19 cellular contexts compared by ENCODE assay signal in genomic region chr22:39230261-39231196, GRCh38. TPM values are rescaled to one million over a fixed set of nuclear protein-coding genes. Genes with fewer than 3 reads are reported as not detected.
DNase-seq lines count a peak whose midpoint lies in the region; ATAC-seq, FAIRE-seq and TF ChIP-seq lines count a peak whose summit lies in the region.
"Had no signal": no experiment of that assay in that cellular context is flagged by ENCODE, and none has a peak within 500 bp of the region (broad histone marks: within the 10 kb centered on the region; RNA-seq: fewer than 3 reads in every experiment).

No MANE protein-coding gene starts in this region.

- intact Hi-C loops in right cardiac atrium (cut with DNase I), result loop anchor here in 2 of 4 donors (5.0 to 10.0 kb wide), 2 partner anchors 53 to 56 kb away; no protein-coding TSS in a partner anchor

- H3K9ac ChIP-seq in NT2/D1 (ENCODE audit: insufficient read length, low read depth), result peak overlapping the region; percentile 32

- H3K36me3 ChIP-seq in NT2/D1 (ENCODE audit: insufficient read depth, insufficient read length, low read length), result peaks cover 17% of the 10 kb centered on the region
- no peaks in the 10 kb centered on the region for H3K36me3 ChIP-seq in neuron (ENCODE audit: insufficient read depth, low read length)

- H3K4me3 ChIP-seq in A549, result no peak overlapping the region
- H3K4me3 ChIP-seq in NT2/D1 (ENCODE audit: insufficient read length, low read depth), result peak overlapping the region; percentile 2
- no peak overlapping the region for H3K4me3 ChIP-seq in right cardiac atrium (ENCODE audit: low read length)
- H3K4me3 ChIP-seq in neuron (ENCODE audit: low read length), result peak overlapping the region; percentile 6

- ATAC-seq in A549, result peak; percentile 60 to 67; a peak in 4 of 6 replicates
- no peak for ATAC-seq in right cardiac atrium
- no peak for ATAC-seq in GM19023 (IDR thresholded peaks at IDR 0.05; ENCODE audit: unreplicated experiment)
- no peak for ATAC-seq in GM18519 (IDR thresholded peaks at IDR 0.05; ENCODE audit: low FRiP score, unreplicated experiment)
- ATAC-seq: naive thymus-derived CD4-positive, alpha-beta T cell had no signal

- H3K27me3 ChIP-seq in NT2/D1 (ENCODE audit: insufficient read depth, insufficient read length), result peaks cover 48% of the 10 kb centered on the region
- no peaks in the 10 kb centered on the region for H3K27me3 ChIP-seq in right cardiac atrium (ENCODE audit: control insufficient read depth, insufficient read depth)
- no peaks in the 10 kb centered on the region for H3K27me3 ChIP-seq in neuron (ENCODE audit: insufficient read depth, low read length)

- H3K27ac ChIP-seq in A549 (no peak overlapping the region), right cardiac atrium (ENCODE audit: low read length) (peak overlapping the region; percentile 5)

- no peaks in the 10 kb centered on the region for H3K9me3 Mint-ChIP-seq in osteocyte (ENCODE audit: unreplicated experiment)
- H3K9me3 Mint-ChIP-seq: activated CD4-positive, alpha-beta memory T cell treated with anti-CD3 and anti-CD28 coated beads, Interleukin-2, amount 10 ng/mL, durations not matched to agents 7 days and 5 days; naive thymus-derived CD4-positive, alpha-beta T cell had no signal

- peaks cover 15% of the 10 kb centered on the region for H3K36me3 Mint-ChIP-seq in osteocyte (ENCODE audit: unreplicated experiment)

- DNase-seq in A549 (ENCODE audit: low read depth in 1 of 2, low spot score in 1 of 2) (no peak), NT2/D1 (ENCODE audit: low read depth, low spot score) (no peak), right cardiac atrium (peak in 2 of 3 donors; percentile 76 to 78), osteocyte (ENCODE audit: extremely low spot score, unreplicated experiment) (no peak), GDM1 (lab: John Stamatoyannopoulos, UW) (no peak)
- DNase-seq: activated CD4-positive, alpha-beta memory T cell treated with anti-CD3 and anti-CD28 coated beads, Interleukin-2, amount 10 ng/mL, durations not matched to agents 7 days and 5 days; activated effector memory CD4-positive, alpha-beta T cell treated with anti-CD3 and anti-CD28 coated beads, Interleukin-2, amount 50 U/mL, for 16 hours; COR-L47; effector memory CD4-positive, alpha-beta T cell; Karpas-422; naive thymus-derived CD4-positive, alpha-beta T cell; NCI-H187 treated with DMSO at 0.1 percent for 48 hours; SHP77 treated with DMSO at 0.1 percent for 48 hours; substantia nigra had no signal

- TF ChIP-seq CTCF in A549 (IDR thresholded peaks at IDR 0.05) (no peak), osteocyte (IDR thresholded peaks at IDR 0.05) (no peak)

- no peak overlapping the region for H3K4me2 ChIP-seq in A549

- H3K27me3 Mint-ChIP-seq in osteocyte (ENCODE audit: unreplicated experiment), result no peaks in the 10 kb centered on the region

- FAIRE-seq in A549 (lab: Jason Lieb, UNC), result no peak
- FAIRE-seq: GM18507, TTC549 had no signal

- peaks cover 2% of the 10 kb centered on the region; the same call in 1 of the 3 replicates for H3K4me1 ChIP-seq in A549
- H3K4me1 ChIP-seq in NT2/D1 (ENCODE audit: insufficient read depth, insufficient read length), result peaks cover 32% of the 10 kb centered on the region
- peaks cover 12% of the 10 kb centered on the region for H3K4me1 ChIP-seq in right cardiac atrium (ENCODE audit: control insufficient read depth, insufficient read depth, low read length)
- H3K4me1 ChIP-seq in neuron (ENCODE audit: insufficient read depth, low read length), result peaks cover 50% of the 10 kb centered on the region

- no peak overlapping the region for H3K4me3 Mint-ChIP-seq in osteocyte (ENCODE audit: unreplicated experiment)
- H3K4me3 Mint-ChIP-seq: activated CD4-positive, alpha-beta memory T cell treated with anti-CD3 and anti-CD28 coated beads, Interleukin-2, amount 10 ng/mL, durations not matched to agents 7 days and 5 days; naive thymus-derived CD4-positive, alpha-beta T cell had no signal

- TF ChIP-seq POLR2A in A549 (IDR thresholded peaks at IDR 0.05; ENCODE audit: low read length), result no peak

- H2AFZ ChIP-seq in neuron (ENCODE audit: low read depth, low read length), result peak overlapping the region; percentile 23

- H3K27ac Mint-ChIP-seq in osteocyte (ENCODE audit: unreplicated experiment), result no peak overlapping the region
- H3K27ac Mint-ChIP-seq: activated CD4-positive, alpha-beta memory T cell treated with anti-CD3 and anti-CD28 coated beads, Interleukin-2, amount 10 ng/mL, durations not matched to agents 7 days and 5 days had no signal

- no peak for TF ChIP-seq EP300 in A549 (IDR thresholded peaks at IDR 0.05)

- 89% methylated on average over 30 of the region's 30 CpGs for WGBS in A549 (ENCODE audit: missing lambda C conversion rate)
- 44% methylated on average over 30 of the region's 30 CpGs for WGBS in right cardiac atrium

- peaks cover 23% of the 10 kb centered on the region for H3K4me1 Mint-ChIP-seq in osteocyte (ENCODE audit: unreplicated experiment)

- CTCF ChIA-PET in A549 (lab: Yijun Ruan, JAX), result interaction anchor here (1.1 to 3.1 kb wide), 4 partner anchors 9 to 61 kb away, joined by 3 to 10 read pairs (median 6); no protein-coding TSS in a partner anchor

- H3K9me3 ChIP-seq in A549 (no peaks in the 10 kb centered on the region), NT2/D1 (ENCODE audit: insufficient read depth, low read length) (no peaks in the 10 kb centered on the region), right cardiac atrium (ENCODE audit: control insufficient read depth, low read length) (no peaks in the 10 kb centered on the region), neuron (ENCODE audit: low read length) (no peaks in the 10 kb centered on the region)

- POLR2A ChIA-PET in A549 (lab: Yijun Ruan, JAX), result no interaction called here

- no peak for TF ChIP-seq RAD21 in A549 (conservative IDR thresholded peaks at IDR 0.05 in 1 of 2, IDR thresholded peaks at IDR 0.05 in 1 of 2)

TF ChIP-seq in A549, 52 proteins besides CTCF, POLR2A, EP300 and RAD21:
- TF ChIP-seq JUNB (IDR thresholded peaks at IDR 0.05), result no peak
- TF ChIP-seq ATOH8 (CRISPR knock-in tag; IDR thresholded peaks at IDR 0.05; ENCODE audit: low read depth), result no peak
- TF ChIP-seq EHF (CRISPR knock-in tag; IDR thresholded peaks at IDR 0.05), result no peak
- no peak for TF ChIP-seq USF2 (IDR thresholded peaks at IDR 0.05)
- TF ChIP-seq SMC3 (IDR thresholded peaks at IDR 0.05), result no peak
- no peak for TF ChIP-seq RARB (CRISPR knock-in tag; IDR thresholded peaks at IDR 0.05)
- no peak for TF ChIP-seq NR3C1 (IDR thresholded peaks at IDR 0.05)
- TF ChIP-seq FOXS1 (CRISPR knock-in tag; IDR thresholded peaks at IDR 0.05), result no peak
- no peak for TF ChIP-seq CHD4 (IDR thresholded peaks at IDR 0.05; ENCODE audit: borderline replicate concordance)
- no peak for TF ChIP-seq REST (IDR thresholded peaks at IDR 0.05)
- no peak for TF ChIP-seq MAZ (IDR thresholded peaks at IDR 0.05; ENCODE audit: borderline replicate concordance, low read depth, low read length)
- no peak for TF ChIP-seq HOXB13 (CRISPR knock-in tag; IDR thresholded peaks at IDR 0.05; ENCODE audit: low read depth)
- TF ChIP-seq HOXB5 (CRISPR knock-in tag; IDR thresholded peaks at IDR 0.05), result no peak

RNA-seq across cellular contexts. Expression of gene PDGFB, which starts 14.3 kb away (rescaled TPM):
- polyA plus RNA-seq in A549 (2011; rRNA removed) (4.0 and 4.5 TPM in 2 replicates), A549 (2017; fragmentation: RNase III; extraction: RNeasy Plus Mini Kit Qiagen cat#74134 plus additional on column Dnase treatment) (2.1 to 3.3 TPM (median 3.0 TPM) in 3 replicates), right cardiac atrium (15.4 TPM)
- polyA plus RNA-seq in A549 (2012; cell fraction: cytosol; rRNA removed), result 4.0 and 5.2 TPM in 2 replicates
- polyA plus RNA-seq in A549 (2012; cell fraction: nucleus; rRNA removed), result 7.2 and 9.2 TPM in 2 replicates
- polyA minus RNA-seq in A549 (2011; rRNA and poly(A)+ RNA removed), result 3.2 and 4.7 TPM in 2 replicates
- total RNA-seq in right cardiac atrium (10 to 100 TPM in 3 of 4 donors, 1 to 10 TPM in 1; 9.3 to 82.1 (median 20.6) TPM), osteocyte (16.8 and 20.0 TPM in 2 replicates)

Comparison
In these comparisons a context has a peak if more than half of its experiments do, and no peak if none do; other contexts are left out.
1. ATAC-seq: peak in A549 (2 of 2); none in right cardiac atrium (0 of 2), GM19023 (single experiment) and GM18519 (single experiment).
2. DNase-seq: peak in right cardiac atrium (2 of 3); none in A549 (0 of 2), NT2/D1 (single experiment), osteocyte (single experiment) and GDM1 (single experiment).
3. H3K4me3 ChIP-seq: peak in NT2/D1 (single experiment) and neuron (single experiment); none in A549 (single experiment) and right cardiac atrium (single experiment).